8 cellular contexts compared by ENCODE assay signal in the genomic region with DNA sequence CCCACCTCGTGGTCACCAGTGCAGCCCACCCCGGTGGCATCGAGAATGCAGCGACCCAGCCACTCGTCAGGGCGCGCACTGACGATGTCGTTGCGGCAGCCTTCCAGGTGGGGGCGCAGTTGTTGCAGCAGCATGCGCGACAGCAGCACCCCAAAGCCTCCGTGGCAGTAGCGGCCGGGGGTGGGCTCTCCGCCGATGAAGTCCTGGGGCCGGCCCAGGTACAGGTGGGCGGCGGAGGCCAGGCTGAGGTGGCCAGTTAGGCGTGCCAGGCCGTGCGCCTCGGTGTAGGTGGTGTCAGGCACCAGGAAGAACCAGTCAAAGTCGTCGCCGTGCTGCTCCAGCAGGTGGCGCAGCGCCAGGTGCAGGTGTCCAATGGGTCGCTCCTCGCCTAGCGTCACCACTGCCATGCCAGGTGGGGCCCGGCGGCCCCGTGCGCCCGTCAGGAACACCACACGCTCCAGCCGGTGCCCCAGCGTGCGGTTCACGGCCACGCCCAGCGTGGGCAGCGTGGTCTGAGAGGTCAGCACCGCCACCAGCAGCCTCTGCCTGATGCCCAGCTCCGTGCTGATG. TPM values are rescaled to one million over a fixed set of nuclear protein-coding genes. Genes with fewer than 3 reads are reported as not detected.
DNase-seq lines count a peak whose midpoint lies in the region; ATAC-seq and TF ChIP-seq lines count a peak whose summit lies in the region.

No MANE protein-coding gene starts in this region.

- TF ChIP-seq RAD21 in liver (IDR thresholded peaks at IDR 0.05) = peak; percentile 60 to 75

- no peak overlapping the region for H3K27ac ChIP-seq in AG04450 (ENCODE audit: low read depth, low read length)
- H3K27ac ChIP-seq in colonic mucosa = no peak overlapping the region
- H3K27ac ChIP-seq in liver (ENCODE audit: low read depth in 1 of 2, low read length in 2 of 2) = no peak overlapping the region

- no peaks in the 10 kb centered on the region for H3K27me3 Mint-ChIP-seq in activated CD4-positive, alpha-beta T cell treated with anti-CD3 and anti-CD28 coated beads for 36 hours

- H3K4me3 ChIP-seq in AG04450 (ENCODE audit: low read depth, low read length) = peak overlapping the region; percentile 23; the same call in 1 of the 2 replicates
- peak overlapping the region; percentile 35 for H3K4me3 ChIP-seq in colonic mucosa
- H3K4me3 ChIP-seq in liver (ENCODE audit: low read depth in 1 of 3, low read length in 3 of 3) = peak overlapping the region in 1 of 3 donors; percentile 87

- H3K27ac Mint-ChIP-seq in activated CD4-positive, alpha-beta T cell treated with anti-CD3 and anti-CD28 coated beads for 36 hours = no peak overlapping the region

- H3K36me3 Mint-ChIP-seq in activated CD4-positive, alpha-beta T cell treated with anti-CD3 and anti-CD28 coated beads for 36 hours (ENCODE audit: low read depth) = peaks cover 11% of the 10 kb centered on the region

- DNase-seq in AG04450 (ENCODE audit: low read depth, low spot score) (no peak), NCI-H2227 (lab: John Stamatoyannopoulos, UW; ENCODE audit: unreplicated experiment) (peak; percentile 90), colonic mucosa (peak; percentile 93)
- peak; percentile 93 for DNase-seq in activated CD4-positive, alpha-beta T cell treated with anti-CD3 and anti-CD28 coated beads for 36 hours
- peak; percentile 72 to 84 (median 77) for DNase-seq in stimulated activated CD4-positive, alpha-beta T cell treated with anti-CD3 and anti-CD28 coated beads, TNF-alpha, amount 100 ng/mL, for 48 hours (ENCODE audit: low read depth in 3 of 3)

- ATAC-seq in GM18870 (IDR thresholded peaks at IDR 0.05; ENCODE audit: unreplicated experiment) (peak; percentile 54), HG03135 (IDR thresholded peaks at IDR 0.05; ENCODE audit: unreplicated experiment) (peak; percentile 43)
- ATAC-seq in activated CD4-positive, alpha-beta T cell treated with anti-CD3 and anti-CD28 coated beads for 36 hours = peak; percentile 43

- H3K4me1 ChIP-seq in colonic mucosa (peaks cover 4% of the 10 kb centered on the region), liver (ENCODE audit: control insufficient read depth in 4 of 4, insufficient read depth in 4 of 4, low read length in 3 of 4) (peaks cover 14 to 25% (median 19%) of the 10 kb centered on the region in 4 donors)

- intact Hi-C loops in activated CD4-positive, alpha-beta T cell treated with anti-CD3 and anti-CD28 coated beads for 36 hours (cut with DNase I, micrococcal nuclease) = loop anchor here (1.0 to 10.0 kb wide), 10 partner anchors 101 to 1137 kb away; a partner anchor contains a TSS
- intact Hi-C loops in colonic mucosa (cut with DNase I) = loop anchor here (2.0 to 5.0 kb wide), 2 partner anchors 101 to 146 kb away; no protein-coding TSS in a partner anchor

- CTCF ChIA-PET in AG04450 (lab: Charles Lee) = interaction anchor here (0.5 to 4.4 kb wide), 35 partner anchors 11 to 1157 kb away, joined by 3 to 43 read pairs (median 4); a partner anchor contains a TSS
- CTCF ChIA-PET in activated CD4-positive, alpha-beta T cell treated with anti-CD3 and anti-CD28 coated beads for 36 hours (lab: Charles Lee) = interaction anchor here (0.6 to 6.9 kb wide), 29 partner anchors 10 to 1382 kb away, joined by 3 to 55 read pairs (median 5); a partner anchor contains a TSS

- POLR2A ChIA-PET in AG04450 (lab: Yijun Ruan, JAX) = no interaction called here
- POLR2A ChIA-PET in activated CD4-positive, alpha-beta T cell treated with anti-CD3 and anti-CD28 coated beads for 36 hours (lab: Charles Lee) = no interaction called here

- H3K9me3 ChIP-seq in AG04450 (ENCODE audit: control insufficient read depth, insufficient read depth, low read length) (no peaks in the 10 kb centered on the region), colonic mucosa (no peaks in the 10 kb centered on the region), liver (ENCODE audit: control insufficient read depth in 4 of 4, low read length in 3 of 4) (no peaks in the 10 kb centered on the region)

- H3K9ac ChIP-seq in colonic mucosa (ENCODE audit: low read depth in 2 of 2, low read length in 2 of 2) = peak overlapping the region in 1 of 2 donors; percentile 56
- H3K9ac ChIP-seq in liver (ENCODE audit: low read depth in 1 of 2, low read length in 2 of 2) = no peak overlapping the region

- 19% methylated on average over 48 of the region's 48 CpGs for WGBS in liver

- H3K27me3 ChIP-seq in AG04450 (ENCODE audit: control insufficient read depth, insufficient read depth, low read length) (no peaks in the 10 kb centered on the region), colonic mucosa (no peaks in the 10 kb centered on the region), liver (ENCODE audit: control insufficient read depth in 4 of 4, insufficient read depth in 4 of 4, low read length in 3 of 4) (no peaks in the 10 kb centered on the region)

- H3K9me3 Mint-ChIP-seq in activated CD4-positive, alpha-beta T cell treated with anti-CD3 and anti-CD28 coated beads for 36 hours (ENCODE audit: low read depth) = no peaks in the 10 kb centered on the region

- H3K36me3 ChIP-seq in colonic mucosa (no peaks in the 10 kb centered on the region), liver (ENCODE audit: control insufficient read depth in 4 of 4, insufficient read depth in 3 of 4, low read depth in 1 of 4, low read length in 3 of 4) (peaks cover 4 to 24% (median 11%) of the 10 kb centered on the region in 4 donors)

- peaks cover 22% of the 10 kb centered on the region for H3K4me1 Mint-ChIP-seq in activated CD4-positive, alpha-beta T cell treated with anti-CD3 and anti-CD28 coated beads for 36 hours

- peak overlapping the region; percentile 87 for H3K4me3 Mint-ChIP-seq in activated CD4-positive, alpha-beta T cell treated with anti-CD3 and anti-CD28 coated beads for 36 hours

- peak; percentile 83 for TF ChIP-seq CTCF in AG04450 (IDR thresholded peaks at IDR 0.05; ENCODE audit: low read depth, low read length)
- peak; percentile 99 for TF ChIP-seq CTCF in colonic mucosa (IDR thresholded peaks at IDR 0.05)
- TF ChIP-seq CTCF in liver (IDR thresholded peaks at IDR 0.05; ENCODE audit: low read depth, low read length, missing input control) = peak; percentile 53

TF ChIP-seq in liver, 16 proteins besides CTCF, POLR2A, EP300 and RAD21 (continues in another document):
- TF ChIP-seq NR2F2 (IDR thresholded peaks at IDR 0.05) (no peak), EGR1 (IDR thresholded peaks at IDR 0.05; ENCODE audit: low read depth in 2 of 2) (no peak), HNF4A (conservative IDR thresholded peaks at IDR 0.05) (no peak), YY1 (IDR thresholded peaks at IDR 0.05) (no peak)
- TF ChIP-seq, protein P1, sequence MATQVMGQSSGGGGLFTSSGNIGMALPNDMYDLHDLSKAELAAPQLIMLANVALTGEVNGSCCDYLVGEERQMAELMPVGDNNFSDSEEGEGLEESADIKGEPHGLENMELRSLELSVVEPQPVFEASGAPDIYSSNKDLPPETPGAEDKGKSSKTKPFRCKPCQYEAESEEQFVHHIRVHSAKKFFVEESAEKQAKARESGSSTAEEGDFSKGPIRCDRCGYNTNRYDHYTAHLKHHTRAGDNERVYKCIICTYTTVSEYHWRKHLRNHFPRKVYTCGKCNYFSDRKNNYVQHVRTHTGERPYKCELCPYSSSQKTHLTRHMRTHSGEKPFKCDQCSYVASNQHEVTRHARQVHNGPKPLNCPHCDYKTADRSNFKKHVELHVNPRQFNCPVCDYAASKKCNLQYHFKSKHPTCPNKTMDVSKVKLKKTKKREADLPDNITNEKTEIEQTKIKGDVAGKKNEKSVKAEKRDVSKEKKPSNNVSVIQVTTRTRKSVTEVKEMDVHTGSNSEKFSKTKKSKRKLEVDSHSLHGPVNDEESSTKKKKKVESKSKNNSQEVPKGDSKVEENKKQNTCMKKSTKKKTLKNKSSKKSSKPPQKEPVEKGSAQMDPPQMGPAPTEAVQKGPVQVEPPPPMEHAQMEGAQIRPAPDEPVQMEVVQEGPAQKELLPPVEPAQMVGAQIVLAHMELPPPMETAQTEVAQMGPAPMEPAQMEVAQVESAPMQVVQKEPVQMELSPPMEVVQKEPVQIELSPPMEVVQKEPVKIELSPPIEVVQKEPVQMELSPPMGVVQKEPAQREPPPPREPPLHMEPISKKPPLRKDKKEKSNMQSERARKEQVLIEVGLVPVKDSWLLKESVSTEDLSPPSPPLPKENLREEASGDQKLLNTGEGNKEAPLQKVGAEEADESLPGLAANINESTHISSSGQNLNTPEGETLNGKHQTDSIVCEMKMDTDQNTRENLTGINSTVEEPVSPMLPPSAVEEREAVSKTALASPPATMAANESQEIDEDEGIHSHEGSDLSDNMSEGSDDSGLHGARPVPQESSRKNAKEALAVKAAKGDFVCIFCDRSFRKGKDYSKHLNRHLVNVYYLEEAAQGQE (IDR thresholded peaks at IDR 0.05) = no peak

RNA-seq across cellular contexts. Expression of a gene that starts 1.9 kb away (rescaled TPM):
- polyA plus RNA-seq in AG04450 (2011; rRNA removed) (24.4 and 37.2 TPM in 2 replicates), liver (100 to 1,000 TPM in 1 of 2 donors, 10 to 100 TPM in 1; 31.1 to 135 TPM)
- polyA minus RNA-seq in AG04450 (2011; rRNA and poly(A)+ RNA removed) = 11.5 and 12.1 TPM in 2 replicates
- total RNA-seq in activated CD4-positive, alpha-beta T cell treated with anti-CD3 and anti-CD28 coated beads for 36 hours = 10 to 100 TPM; 14.1 to 17.1 TPM
- total RNA-seq in colonic mucosa (10 to 100 TPM; 43.1 to 43.5 TPM), liver (10 to 100 TPM; 26.5 to 85.2 TPM)

RNA-seq across cellular contexts. Expression of a gene that starts 2.1 kb away (rescaled TPM):
- 0.83 and 1.2 TPM in 2 replicates for polyA plus RNA-seq in AG04450 (2011; rRNA removed)
- 0.13 and 0.60 TPM in 2 replicates for polyA minus RNA-seq in AG04450 (2011; rRNA and poly(A)+ RNA removed)
- 1 to 10 TPM; 2.4 to 2.7 TPM for total RNA-seq in activated CD4-positive, alpha-beta T cell treated with anti-CD3 and anti-CD28 coated beads for 36 hours
- total RNA-seq in colonic mucosa = 1 to 10 TPM; 1.7 to 2.9 TPM
- 1 to 10 TPM; 1.1 to 1.8 TPM for total RNA-seq in liver
- 1 to 10 TPM in 1 of 2 donors, under 1 TPM in 1; 0.74 to 1.9 TPM for polyA plus RNA-seq in liver

RNA-seq across cellular contexts. Expression of a gene that starts 27.4 kb away (rescaled TPM):
- not detected in 2 replicates for polyA plus RNA-seq in AG04450 (2011; rRNA removed)
- polyA minus RNA-seq in AG04450 (2011; rRNA and poly(A)+ RNA removed) = not detected in 2 replicates
- not detected for total RNA-seq in activated CD4-positive, alpha-beta T cell treated with anti-CD3 and anti-CD28 coated beads for 36 hours
- total RNA-seq in colonic mucosa = under 1 TPM in 1 of 2 donors, not detected in 1; 0.12 TPM
- total RNA-seq in liver = 1 to 10 TPM in 1 of 2 donors, under 1 TPM in 1; 0.08 to 1.5 TPM
- polyA plus RNA-seq in liver = not detected

RNA-seq across cellular contexts. Expression of a gene that starts 29.6 kb away (rescaled TPM):
- polyA plus RNA-seq in AG04450 (2011; rRNA removed) (35.5 and 46.8 TPM in 2 replicates), liver (10 to 100 TPM; 14.2 to 30.9 TPM)
- polyA minus RNA-seq in AG04450 (2011; rRNA and poly(A)+ RNA removed) = 58.9 and 74.4 TPM in 2 replicates
- total RNA-seq in activated CD4-positive, alpha-beta T cell treated with anti-CD3 and anti-CD28 coated beads for 36 hours = 1 to 10 TPM; 1.0 to 1.9 TPM
- total RNA-seq in colonic mucosa (10 to 100 TPM in 1 of 2 donors, 1 to 10 TPM in 1; 9.9 to 13.2 TPM), liver (10 to 100 TPM; 23.6 to 35.3 TPM)

RNA-seq across cellular contexts. Expression of a gene that starts 30.4 kb away (rescaled TPM):
- polyA plus RNA-seq in AG04450 (2011; rRNA removed) (0.12 and 0.29 TPM in 2 replicates), liver (under 1 TPM; 0.03 to 0.15 TPM)
- 0.17 and 0.18 TPM in 2 replicates for polyA minus RNA-seq in AG04450 (2011; rRNA and poly(A)+ RNA removed)
- total RNA-seq in activated CD4-positive, alpha-beta T cell treated with anti-CD3 and anti-CD28 coated beads for 36 hours = not detected
- total RNA-seq in colonic mucosa (not detected), liver (under 1 TPM; 0.08 to 0.14 TPM)
